9 cellular contexts compared by ENCODE assay signal in genomic region chr6:111603648-111604047, GRCh38. TPM values are rescaled to one million over a fixed set of nuclear protein-coding genes. Genes with fewer than 3 reads are reported as not detected.
DNase-seq lines count a peak whose midpoint lies in the region; ATAC-seq and TF ChIP-seq lines count a peak whose summit lies in the region.
"Had no signal": no experiment of that assay in that cellular context is flagged by ENCODE, and none has a peak within 500 bp of the region (broad histone marks: within the 10 kb centered on the region; RNA-seq: fewer than 3 reads in every experiment).

No MANE protein-coding gene starts in this region.

- intact Hi-C loops in activated naive CD4-positive, alpha-beta T cell treated with anti-CD3 and anti-CD28 coated beads for 36 hours (cut with micrococcal nuclease) = loop anchor here (2.0 kb wide), 2 partner anchors 39 to 269 kb away; partner anchors contain the start of gene FYN
- intact Hi-C loops in left lung (cut with DNase I) = no loop called here
- intact Hi-C loops in tibial artery (cut with DNase I; ENCODE audit: low total_unique reads) = loop anchor here (2.0 to 5.0 kb wide), 3 partner anchors 29 to 121 kb away; partner anchors contain the start of gene REV3L

- H3K36me3 Mint-ChIP-seq in activated naive CD4-positive, alpha-beta T cell treated with anti-CD3 and anti-CD28 coated beads, Interleukin-2, amount 10 ng/mL, durations not matched to agents 7 days and 5 days = peaks cover 6% of the 10 kb centered on the region
- H3K36me3 Mint-ChIP-seq in activated naive CD4-positive, alpha-beta T cell treated with anti-CD3 and anti-CD28 coated beads for 36 hours (ENCODE audit: low read depth) = peaks cover 4% of the 10 kb centered on the region

- H3K4me3 Mint-ChIP-seq in activated naive CD4-positive, alpha-beta T cell treated with anti-CD3 and anti-CD28 coated beads, Interleukin-2, amount 10 ng/mL, durations not matched to agents 7 days and 5 days = peak overlapping the region; percentile 81
- no peak overlapping the region for H3K4me3 Mint-ChIP-seq in activated naive CD4-positive, alpha-beta T cell treated with anti-CD3 and anti-CD28 coated beads for 36 hours
- H3K4me3 Mint-ChIP-seq: CD14-positive monocyte had no signal

- H3K27me3 ChIP-seq in left lung = no peaks in the 10 kb centered on the region
- H3K27me3 ChIP-seq in tibial artery = no peaks in the 10 kb centered on the region

- no peaks in the 10 kb centered on the region for H3K9me3 Mint-ChIP-seq in activated naive CD4-positive, alpha-beta T cell treated with anti-CD3 and anti-CD28 coated beads, Interleukin-2, amount 10 ng/mL, durations not matched to agents 7 days and 5 days
- no peaks in the 10 kb centered on the region for H3K9me3 Mint-ChIP-seq in activated naive CD4-positive, alpha-beta T cell treated with anti-CD3 and anti-CD28 coated beads for 36 hours

- H3K4me3 ChIP-seq in left lung (peak overlapping the region; percentile 1 to 55), tibial artery (peak overlapping the region; percentile 55 to 65)

- no peak overlapping the region for H3K27ac Mint-ChIP-seq in activated naive CD4-positive, alpha-beta T cell treated with anti-CD3 and anti-CD28 coated beads, Interleukin-2, amount 10 ng/mL, durations not matched to agents 7 days and 5 days
- no peak overlapping the region for H3K27ac Mint-ChIP-seq in activated naive CD4-positive, alpha-beta T cell treated with anti-CD3 and anti-CD28 coated beads for 36 hours

- H3K9me3 ChIP-seq in left lung = no peaks in the 10 kb centered on the region
- H3K9me3 ChIP-seq in tibial artery = no peaks in the 10 kb centered on the region

- H3K36me3 ChIP-seq in left lung (no peaks in the 10 kb centered on the region), tibial artery (no peaks in the 10 kb centered on the region)

- peaks cover 38 to 63% of the 10 kb centered on the region in 2 donors for H3K4me1 ChIP-seq in left lung
- peaks cover 3 to 68% (median 50%) of the 10 kb centered on the region in 4 donors for H3K4me1 ChIP-seq in tibial artery

- DNase-seq in activated naive CD4-positive, alpha-beta T cell treated with anti-CD3 and anti-CD28 coated beads, Interleukin-2, amount 10 ng/mL, durations not matched to agents 7 days and 5 days = no peak
- no peak for DNase-seq in activated naive CD4-positive, alpha-beta T cell treated with anti-CD3 and anti-CD28 coated beads for 36 hours
- DNase-seq in astrocyte of the hippocampus (ENCODE audit: low read depth, low spot score) (peak; percentile 41), left lung (no peak), tibial artery (peak in 1 of 2 donors; percentile 39), hippocampal formation (lab: John Stamatoyannopoulos, UW) (no peak), DMS53 (lab: John Stamatoyannopoulos, UW) (no peak)
- DNase-seq in activated CD4-positive, CD25-positive, alpha-beta regulatory T cell treated with anti-CD3 and anti-CD28 coated beads, Interleukin-2, amount 50 U/mL, for 72 hours = no peak

- CTCF ChIA-PET in activated naive CD4-positive, alpha-beta T cell treated with anti-CD3 and anti-CD28 coated beads, Interleukin-2, amount 10 ng/mL, durations not matched to agents 7 days and 5 days (lab: Charles Lee) = interaction anchor here (1.5 kb wide), 1 partner anchor 345 kb away, joined by 3 read pairs; a partner anchor contains a TSS
- CTCF ChIA-PET in activated naive CD4-positive, alpha-beta T cell treated with anti-CD3 and anti-CD28 coated beads for 36 hours (lab: Charles Lee) = no interaction called here

- TF ChIP-seq CTCF in left lung (IDR thresholded peaks at IDR 0.05) = no peak
- no peak for TF ChIP-seq CTCF in tibial artery (IDR thresholded peaks at IDR 0.05)

- H3K27ac ChIP-seq in left lung (peak overlapping the region; percentile 97), tibial artery (peak overlapping the region; percentile 91 to 96)

- no peak for ATAC-seq in left lung

- H3K27me3 Mint-ChIP-seq in activated naive CD4-positive, alpha-beta T cell treated with anti-CD3 and anti-CD28 coated beads, Interleukin-2, amount 10 ng/mL, durations not matched to agents 7 days and 5 days = no peaks in the 10 kb centered on the region
- no peaks in the 10 kb centered on the region for H3K27me3 Mint-ChIP-seq in activated naive CD4-positive, alpha-beta T cell treated with anti-CD3 and anti-CD28 coated beads for 36 hours (ENCODE audit: low read depth)

- H3K4me1 Mint-ChIP-seq in activated naive CD4-positive, alpha-beta T cell treated with anti-CD3 and anti-CD28 coated beads, Interleukin-2, amount 10 ng/mL, durations not matched to agents 7 days and 5 days = peaks cover 53% of the 10 kb centered on the region
- peaks cover 39% of the 10 kb centered on the region for H3K4me1 Mint-ChIP-seq in activated naive CD4-positive, alpha-beta T cell treated with anti-CD3 and anti-CD28 coated beads for 36 hours (ENCODE audit: low read depth)

RNA-seq across cellular contexts. Expression of gene TRAF3IP2, which starts 2.0 kb away (rescaled TPM):
- total RNA-seq in activated naive CD4-positive, alpha-beta T cell treated with anti-CD3 and anti-CD28 coated beads for 36 hours = 10 to 100 TPM; 39.9 to 42.2 TPM
- 10 to 100 TPM; 25.6 to 26.2 TPM for total RNA-seq in left lung

Comparison
In these comparisons a context has a peak if more than half of its experiments do, and no peak if none do; other contexts are left out.
1. intact Hi-C loops: an anchor here in activated naive CD4-positive, alpha-beta T cell treated with anti-CD3 and anti-CD28 coated beads for 36 hours (2.0 kb wide) and tibial artery (2.0 to 5.0 kb wide); none called in left lung.